In genomic region chr3:71254658-71255057, GRCh38 we compare ENCODE assay signal across 15 cellular contexts.
DNase-seq lines count a peak whose midpoint lies in the region; ATAC-seq, FAIRE-seq and TF ChIP-seq lines count a peak whose summit lies in the region.
"Had no signal": no experiment of that assay in that cellular context is flagged by ENCODE, and none has a peak within 500 bp of the region (broad histone marks: within the 10 kb centered on the region; RNA-seq: fewer than 3 reads in every experiment).

No MANE protein-coding gene starts in this region.

- no peak overlapping the region for H3K4me3 ChIP-seq in choroid plexus epithelial cell (ENCODE audit: low read depth, low read length)

- CTCF ChIA-PET in WTC11 (lab: Charles Lee): no interaction called here

- no peak for TF ChIP-seq CTCF in choroid plexus epithelial cell (conservative IDR thresholded peaks at IDR 0.05; ENCODE audit: low read depth, low read length)
- TF ChIP-seq CTCF in WTC11 (IDR thresholded peaks at IDR 0.05): no peak

- no peak overlapping the region for H3K27ac Mint-ChIP-seq in WTC11
- H3K27ac Mint-ChIP-seq: T-helper 17 cell had no signal

- no peak for FAIRE-seq in GM12891 (lab: Jason Lieb, UNC)

- no peak for TF ChIP-seq POLR2A in GM12891 (IDR thresholded peaks at IDR 0.05; ENCODE audit: low read depth, low read length)

- H3K36me3 Mint-ChIP-seq in WTC11: no peaks in the 10 kb centered on the region

- ATAC-seq in left lobe of liver (peak; percentile 45), WTC11 (no peak)
- ATAC-seq: PC-3, T-helper 17 cell had no signal

- DNase-seq in HT-29 (ENCODE audit: low spot score) (peak; percentile 60), choroid plexus epithelial cell (ENCODE audit: low read depth) (peak; percentile 76), left lobe of liver (ENCODE audit: low spot score) (no peak), WTC11 (ENCODE audit: low spot score) (no peak), NCI-H526 treated with DMSO at 0.1 percent for 48 hours (lab: John Stamatoyannopoulos, UW) (no peak), GM12891 (ENCODE audit: insufficient read length, low spot score) (no peak), NCI-H748 treated with DMSO at 0.1 percent for 48 hours (lab: John Stamatoyannopoulos, UW) (no peak)
- DNase-seq in stimulated activated CD8-positive, alpha-beta memory T cell treated with anti-CD3 and anti-CD28 coated beads, Interleukin-4, amount 100 ng/mL, for 48 hours: peak; percentile 20
- DNase-seq: activated naive CD4-positive, alpha-beta T cell; COR-L47; foreskin melanocyte; MV-4-11; nucleus accumbens; PC-3; T-helper 17 cell had no signal

- no peak overlapping the region for H3K4me3 Mint-ChIP-seq in WTC11
- H3K4me3 Mint-ChIP-seq: T-helper 17 cell had no signal

- H3K27me3 Mint-ChIP-seq in WTC11 (ENCODE audit: low read depth): no peaks in the 10 kb centered on the region
- H3K27me3 Mint-ChIP-seq: T-helper 17 cell had no signal

- POLR2A ChIA-PET in WTC11 (lab: Charles Lee): no interaction called here

- peaks cover 21% of the 10 kb centered on the region for H3K4me1 Mint-ChIP-seq in WTC11

- H3K9me3 Mint-ChIP-seq in WTC11: no peaks in the 10 kb centered on the region

TF ChIP-seq in WTC11, 78 proteins besides CTCF, POLR2A, EP300 and RAD21:
- TF ChIP-seq FOXP4 (CRISPR knock-in tag; IDR thresholded peaks at IDR 0.05): no peak

TF ChIP-seq in GM12891, 5 proteins besides CTCF, POLR2A, EP300 and RAD21:
- TF ChIP-seq SPI1 (IDR thresholded peaks at IDR 0.05; ENCODE audit: low read depth, low read length) (no peak), TAF1 (IDR thresholded peaks at IDR 0.05; ENCODE audit: low read depth, low read length) (no peak), POLR2AphosphoS5 (IDR thresholded peaks at IDR 0.05; ENCODE audit: low read depth, low read length) (no peak), POU2F2 (IDR thresholded peaks at IDR 0.05; ENCODE audit: low read depth, low read length) (no peak), PAX5 (IDR thresholded peaks at IDR 0.05; ENCODE audit: insufficient read depth, low read length, severe bottlenecking) (no peak)

Comparison
In these comparisons a context has a peak if more than half of its experiments do, and no peak if none do; other contexts are left out.
1. DNase-seq: peak in HT-29 (single experiment), choroid plexus epithelial cell (single experiment) and stimulated activated CD8-positive, alpha-beta memory T cell treated with anti-CD3 and anti-CD28 coated beads, Interleukin-4, amount 100 ng/mL, for 48 hours (single experiment); none in left lobe of liver (single experiment), WTC11 (single experiment), NCI-H526 treated with DMSO at 0.1 percent for 48 hours (single experiment), GM12891 (single experiment) and NCI-H748 treated with DMSO at 0.1 percent for 48 hours (single experiment).